ENCODE assay signal across 8 cellular contexts in genomic region chr3:185943363-185944106, GRCh38. TPM values are rescaled to one million over a fixed set of nuclear protein-coding genes. Genes with fewer than 3 reads are reported as not detected.
DNase-seq lines count a peak whose midpoint lies in the region; ATAC-seq and TF ChIP-seq lines count a peak whose summit lies in the region.

No MANE protein-coding gene starts in this region.

- peak; percentile 90 for ATAC-seq in HG03342 (IDR thresholded peaks at IDR 0.05; ENCODE audit: unreplicated experiment)
- peak; percentile 99 for ATAC-seq in left lung

- CTCF ChIA-PET in BJ (lab: Yijun Ruan, JAX), result interaction anchor here (0.6 to 3.5 kb wide), 43 partner anchors 9 to 674 kb away, joined by 3 to 98 read pairs (median 4); no protein-coding TSS in a partner anchor

- H3K4me3 ChIP-seq in BJ (ENCODE audit: low read depth, low read length), result no peak overlapping the region
- no peak overlapping the region for H3K4me3 ChIP-seq in left lung

- DNase-seq in BJ (ENCODE audit: low read depth) (no peak), GM19238 (ENCODE audit: insufficient read length, low spot score) (peak; percentile 59), NCI-H446 (lab: John Stamatoyannopoulos, UW) (peak; percentile 38 to 81), left lung (peak; percentile 85 to 89)
- peak; percentile 89 for DNase-seq in activated CD4-positive, alpha-beta T cell treated with anti-CD3 and anti-CD28 coated beads for 48 hours
- peak; percentile 73 to 78 for DNase-seq in stimulated activated CD4-positive, alpha-beta T cell treated with anti-CD3 and anti-CD28 coated beads, Interleukin-4, amount 100 ng/mL, for 48 hours (ENCODE audit: low read depth in 2 of 2)

- POLR2A ChIA-PET in BJ (lab: Charles Lee), result no interaction called here

- H3K27ac ChIP-seq in cingulate gyrus (ENCODE audit: low read depth, low read length) (peak overlapping the region; percentile 75), left lung (peak overlapping the region in 1 of 2 donors; percentile 59)

- TF ChIP-seq CTCF in BJ (IDR thresholded peaks at IDR 0.05; ENCODE audit: insufficient read depth, low read depth, low read length) (peak; percentile 100), left lung (IDR thresholded peaks at IDR 0.05) (peak; percentile 99)

- no peaks in the 10 kb centered on the region for H3K36me3 ChIP-seq in BJ (ENCODE audit: control insufficient read depth, insufficient read depth, low read length)
- H3K36me3 ChIP-seq in left lung, result no peaks in the 10 kb centered on the region

- no peaks in the 10 kb centered on the region for H3K9me3 ChIP-seq in left lung

- peaks cover 0 to 10% of the 10 kb centered on the region in 2 donors for H3K4me1 ChIP-seq in left lung

- intact Hi-C loops in left lung (cut with DNase I), result no loop called here

- no peaks in the 10 kb centered on the region; the same call in 1 of the 2 replicates for H3K27me3 ChIP-seq in BJ (ENCODE audit: control insufficient read depth, insufficient read depth, low read length)
- no peaks in the 10 kb centered on the region for H3K27me3 ChIP-seq in left lung

RNA-seq across cellular contexts. Expression of gene TRA2B, which starts 5.7 kb away (rescaled TPM):
- 129 and 163 TPM in 2 replicates for polyA plus RNA-seq in BJ (2011; rRNA removed)
- 122 and 206 TPM in 2 replicates for polyA minus RNA-seq in BJ (2011; rRNA and poly(A)+ RNA removed)
- total RNA-seq in left lung, result 100 to 1,000 TPM in 1 of 2 donors, 10 to 100 TPM in 1; 86.0 to 124 TPM
